Comparison of ENCODE assay signal across 1 cellular context in genomic region chr6:110357298-110357695, GRCh38.
TF ChIP-seq lines count a peak whose summit lies in the region.

No MANE protein-coding gene starts in this region.

TF ChIP-seq in SK-N-SH, 30 proteins besides CTCF, POLR2A, EP300 and RAD21 (continued from another document):
- TF ChIP-seq ZBTB33 (IDR thresholded peaks at IDR 0.05; ENCODE audit: borderline replicate concordance, low read depth), result no peak
- TF ChIP-seq YY1 (IDR thresholded peaks at IDR 0.05; ENCODE audit: low read depth), result no peak
- no peak for TF ChIP-seq PBX3 (IDR thresholded peaks at IDR 0.05)
TF ChIP-seq in SK-N-SH: peak in this region for 0.
